ENCODE assay signal across 9 cellular contexts in the genomic region with DNA sequence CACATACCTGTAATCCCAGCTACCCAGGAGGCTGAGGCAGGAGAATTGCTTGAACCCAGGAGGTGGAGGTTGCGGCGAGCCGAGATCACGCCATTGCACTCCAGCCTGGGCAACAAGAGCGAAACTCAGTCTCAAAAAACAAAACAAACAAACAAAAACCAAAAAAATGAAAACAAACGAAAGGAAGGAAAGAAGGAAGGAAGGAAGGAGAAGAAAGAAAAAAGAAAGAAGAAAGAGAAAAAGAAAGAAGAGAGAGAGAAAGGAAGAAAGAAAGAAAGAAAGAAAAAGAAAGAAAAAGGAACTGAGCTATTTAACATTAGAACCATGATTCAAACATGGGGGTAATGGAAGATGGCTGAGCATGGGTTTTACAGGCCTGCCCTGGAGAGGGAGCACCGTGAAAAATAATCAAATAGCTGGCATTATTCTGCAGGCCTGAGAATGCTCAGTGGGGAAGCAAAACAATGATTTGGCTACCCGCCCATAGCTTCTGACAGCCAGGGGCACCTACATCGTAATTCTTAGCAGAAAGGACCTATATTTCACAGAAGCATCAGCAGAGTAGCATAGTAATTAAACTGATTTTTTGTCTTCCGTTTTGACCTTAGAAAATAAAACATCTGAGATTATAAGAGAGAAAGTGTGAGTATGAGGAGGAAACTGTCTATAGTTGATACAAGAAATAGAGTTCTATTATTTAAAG. TPM values are rescaled to one million over a fixed set of nuclear protein-coding genes. Genes with fewer than 3 reads are reported as not detected.
DNase-seq lines count a peak whose midpoint lies in the region; ATAC-seq, FAIRE-seq and TF ChIP-seq lines count a peak whose summit lies in the region.
"Had no signal": no experiment of that assay in that cellular context is flagged by ENCODE, and none has a peak within 500 bp of the region (broad histone marks: within the 10 kb centered on the region; RNA-seq: fewer than 3 reads in every experiment).

No MANE protein-coding gene starts in this region.

- H3K9ac ChIP-seq in K562 (ENCODE audit: insufficient read depth in 1 of 2, low read depth in 2 of 2, low read length in 2 of 2): no peak overlapping the region

- H3K4me1 ChIP-seq in K562 (replicated peaks in 1 of 2; ENCODE audit: control insufficient read depth in 2 of 2, insufficient read depth in 2 of 2, low read length in 2 of 2) (no peaks in the 10 kb centered on the region), spleen (peaks cover 0 to 22% (median 16%) of the 10 kb centered on the region in 6 donors), HAP-1 (no peaks in the 10 kb centered on the region)

- H3K36me3 Mint-ChIP-seq in naive B cell: peaks cover 8 to 12% of the 10 kb centered on the region in 2 donors
- H3K36me3 Mint-ChIP-seq: IgD-negative memory B cell had no signal

- H3K9me1 ChIP-seq in K562 (ENCODE audit: control insufficient read depth, insufficient read depth, low read length): no peaks in the 10 kb centered on the region

- POLR2A ChIA-PET in K562 (lab: Yijun Ruan, JAX): no interaction called here

- no peaks in the 10 kb centered on the region for H3K36me3 ChIP-seq in K562 (ENCODE audit: control insufficient read depth, insufficient read depth, low read length)
- no peaks in the 10 kb centered on the region for H3K36me3 ChIP-seq in spleen
- H3K36me3 ChIP-seq in HAP-1 (replicated peaks): no peaks in the 10 kb centered on the region

- peak; percentile 44 for DNase-seq in EL
- DNase-seq in NCI-H1092 treated with DMSO at 0.1 percent for 48 hours (lab: John Stamatoyannopoulos, UW): peak; percentile 53
- no peak for DNase-seq in K562 (ENCODE audit: extremely low read depth in 1 of 4, low spot score in 3 of 4)
- DNase-seq in naive B cell: no peak
- no peak for DNase-seq in spleen
- DNase-seq in GM12891 (ENCODE audit: insufficient read length, low spot score): no peak
- DNase-seq in HAP-1 (ENCODE audit: low spot score in 2 of 2): no peak
- DNase-seq in NCI-H446 treated with DMSO at 0.1 percent for 48 hours (lab: John Stamatoyannopoulos, UW): no peak

- no peaks in the 10 kb centered on the region for H3K9me3 ChIP-seq in K562 (replicated peaks; ENCODE audit: control insufficient read depth, insufficient read depth, low read depth, low read length)
- H3K9me3 ChIP-seq in spleen: peaks cover 0 to 13% (median 0%) of the 10 kb centered on the region in 8 donors
- H3K9me3 ChIP-seq in HAP-1: no peaks in the 10 kb centered on the region; the same call in 1 of the 2 replicates

- H3K27me3 Mint-ChIP-seq in naive B cell: peaks cover 5 to 11% (median 10%) of the 10 kb centered on the region in 3 donors
- H3K27me3 Mint-ChIP-seq: IgD-negative memory B cell had no signal

- H4K20me1 ChIP-seq in K562 (replicated peaks; ENCODE audit: control insufficient read depth, insufficient read depth, low read length): no peaks in the 10 kb centered on the region

- in situ Hi-C loops in K562 (cut with MboI) (no loop called here), HAP-1 (cut with MboI; ENCODE audit: low sequenced_read_pairs) (no loop called here)

- no peak for TF ChIP-seq RAD21 in K562 (CRISPR knock-in tag; conservative IDR thresholded peaks at IDR 0.05 in 1 of 2, IDR thresholded peaks at IDR 0.05 in 1 of 2)

- intact Hi-C loops in K562 (cut with micrococcal nuclease): no loop called here
- intact Hi-C loops in spleen (cut with DNase I; ENCODE audit: low total_unique reads): no loop called here

- FAIRE-seq in K562 (lab: Jason Lieb, UNC): no peak
- no peak for FAIRE-seq in GM12891 (lab: Jason Lieb, UNC)

- H3K27ac Mint-ChIP-seq in naive B cell: peak overlapping the region in 3 of 6 donors; percentile 2 to 42 (median 6)

- WGBS in K562 (ENCODE audit: insufficient coverage, low coverage, missing lambda C conversion rate): 2% methylated on average over 3 of the region's 10 CpGs
- WGBS in spleen, 5 donors: 70 to 77% (median 73%) methylated on average over 10 of the region's 10 CpGs

- H2AFZ ChIP-seq in K562 (ENCODE audit: low read depth, low read length): no peak overlapping the region

- H3K4me2 ChIP-seq in K562 (ENCODE audit: insufficient read depth, low read length): no peak overlapping the region

- H3K9me3 Mint-ChIP-seq in naive B cell: peaks cover 7 to 14% (median 11%) of the 10 kb centered on the region in 7 donors

- peak overlapping the region in 2 of 8 donors; percentile 20 to 72 for H3K4me3 Mint-ChIP-seq in naive B cell
- H3K4me3 Mint-ChIP-seq: IgD-negative memory B cell had no signal

- TF ChIP-seq CTCF in K562 (IDR thresholded peaks at IDR 0.05 in 2 of 3, conservative IDR thresholded peaks at IDR 0.05 in 1 of 3; ENCODE audit: insufficient read depth in 2 of 3, low read depth in 1 of 3, low read length in 3 of 3) (no peak), spleen (IDR thresholded peaks at IDR 0.05 in 8 of 11, conservative IDR thresholded peaks at IDR 0.05 in 3 of 11) (peak in 5 of 11 experiments; percentile 12 to 35 (median 19))

- CTCF ChIA-PET in K562 (lab: Yijun Ruan, JAX; ENCODE audit: low intra/inter-chr PET ratio): no interaction called here

- TF ChIP-seq POLR2A in K562 (conservative IDR thresholded peaks at IDR 0.05) (no peak), spleen (IDR thresholded peaks at IDR 0.05) (no peak), GM12891 (IDR thresholded peaks at IDR 0.05; ENCODE audit: low read depth, low read length) (no peak)

- no peak overlapping the region for H3K27ac ChIP-seq in K562 (ENCODE audit: extremely low read depth, low read depth, low read length)
- no peak overlapping the region for H3K27ac ChIP-seq in spleen

- no peaks in the 10 kb centered on the region for H3K79me2 ChIP-seq in K562 (ENCODE audit: control insufficient read depth, insufficient read depth, low read length)

- H3K27me3 ChIP-seq in K562 (ENCODE audit: control insufficient read depth in 2 of 2, insufficient read depth in 2 of 2, low read length in 2 of 2): no peaks in the 10 kb centered on the region; a peak in 1 of 5 replicates
- no peaks in the 10 kb centered on the region for H3K27me3 ChIP-seq in spleen (replicated peaks in 1 of 7)
- no peaks in the 10 kb centered on the region for H3K27me3 ChIP-seq in HAP-1 (ENCODE audit: low read depth)

- H3K4me3 ChIP-seq in K562 (no peak overlapping the region), spleen (no peak overlapping the region), HAP-1 (no peak overlapping the region)

- no TSS peak for BruUV-seq in K562 (replicated peaks; lab: Mats Ljungman, UMichigan)

- no peak for TF ChIP-seq EP300 in K562 (IDR thresholded peaks at IDR 0.05; ENCODE audit: low read length)

- H3K4me1 Mint-ChIP-seq in naive B cell: peaks cover 25 to 31% (median 26%) of the 10 kb centered on the region in 3 donors

- ATAC-seq in K562 (no peak), naive B cell (ENCODE audit: low read depth in 2 of 2) (peak; percentile 76 to 84)

TF ChIP-seq in K562, 482 proteins besides CTCF, POLR2A, EP300 and RAD21 (continues in another document):
- TF ChIP-seq PURB (CRISPR knock-in tag; IDR thresholded peaks at IDR 0.05; ENCODE audit: low read depth) (no peak), CBX2 (IDR thresholded peaks at IDR 0.05; ENCODE audit: insufficient read depth, low read length, poor library complexity, severe bottlenecking) (no peak), ZNF133 (CRISPR knock-in tag; IDR thresholded peaks at IDR 0.05) (no peak), BRCA1 (IDR thresholded peaks at IDR 0.05) (no peak), BRCA1 (CRISPR knock-in tag; IDR thresholded peaks at IDR 0.05) (no peak), GABPB2 (CRISPR knock-in tag; conservative IDR thresholded peaks at IDR 0.05) (no peak)

TF ChIP-seq in GM12891, 5 proteins besides CTCF, POLR2A, EP300 and RAD21:
- TF ChIP-seq POU2F2 (IDR thresholded peaks at IDR 0.05; ENCODE audit: low read depth, low read length) (no peak), SPI1 (IDR thresholded peaks at IDR 0.05; ENCODE audit: low read depth, low read length) (no peak), TAF1 (IDR thresholded peaks at IDR 0.05; ENCODE audit: low read depth, low read length) (no peak), POLR2AphosphoS5 (IDR thresholded peaks at IDR 0.05; ENCODE audit: low read depth, low read length) (no peak), PAX5 (IDR thresholded peaks at IDR 0.05; ENCODE audit: insufficient read depth, low read length, severe bottlenecking) (no peak)

RNA-seq across cellular contexts. Expression of a gene that starts 37.7 kb away (rescaled TPM):
- total RNA-seq in K562 (2011; cell fraction: chromatin; rRNA removed; ENCODE audit: low replicate concordance): not detected in 2 replicates
- not detected in 2 replicates for total RNA-seq in K562 (2011; cell fraction: nucleolus; rRNA removed)
- not detected in 2 replicates for total RNA-seq in K562 (2011; cell fraction: nucleoplasm; rRNA removed)
- total RNA-seq in K562 (2014; rRNA removed) (not detected in 2 replicates), K562 (2014; rRNA removed; fragmentation: Illumina TruSeq; extraction: Trizol) (not detected in 2 replicates), K562 (2015; rRNA removed; fragmentation: Illumina TruSeq; extraction: Trizol) (not detected in 2 replicates), K562 (2021) (not detected in 2 replicates), spleen (1 to 10 TPM in 6 of 7 donors, not detected in 1; 1.5 to 4.1 (median 2.7) TPM)
- polyA plus RNA-seq in K562 (2011; rRNA removed) (not detected in 2 replicates), K562 (2014; fragmentation: Illumina TruSeq; extraction: Trizol) (not detected in 2 replicates), K562 (2014; fragmentation: Nextera tagmentation; extraction: Ambion mirVana) (not detected), K562 (2014; rRNA removed) (not detected in 2 replicates), naive B cell (ENCODE audit: low read depth in 6 of 6) (1 to 10 TPM in 3 of 6 donors, under 1 TPM in 1, not detected in 2; 0.94 to 3.3 (median 2.5) TPM), spleen (10 to 100 TPM in 2 of 3 donors, 1 to 10 TPM in 1; 8.6 to 52.5 (median 15.9) TPM)
- not detected in 2 replicates for polyA plus RNA-seq in K562 (2011; cell fraction: cytosol; rRNA removed)
- polyA plus RNA-seq in K562 (2011; cell fraction: nucleus; rRNA removed): not detected in 2 replicates
- not detected in 2 replicates for polyA plus RNA-seq in K562 (2012)
- not detected in 2 replicates for polyA minus RNA-seq in K562 (2011; rRNA and poly(A)+ RNA removed)
- not detected in 2 replicates for polyA minus RNA-seq in K562 (2011; cell fraction: cytosol; rRNA and poly(A)+ RNA removed)
- polyA minus RNA-seq in K562 (2011; cell fraction: nucleus; rRNA and poly(A)+ RNA removed): not detected in 2 replicates
- 6.7 TPM for polyA plus RNA-seq in GM12891 (2012; ENCODE audit: low read depth, missing spikeins)

Comparison
In these comparisons a context has a peak if more than half of its experiments do, and no peak if none do; other contexts are left out.
1. DNase-seq: peak in EL (single experiment) and NCI-H1092 treated with DMSO at 0.1 percent for 48 hours (single experiment); none in K562 (0 of 4), naive B cell (single experiment), spleen (single experiment), GM12891 (single experiment), HAP-1 (0 of 2) and NCI-H446 treated with DMSO at 0.1 percent for 48 hours (single experiment).